ENCODE assay signal across 25 cellular contexts in the genomic region with DNA sequence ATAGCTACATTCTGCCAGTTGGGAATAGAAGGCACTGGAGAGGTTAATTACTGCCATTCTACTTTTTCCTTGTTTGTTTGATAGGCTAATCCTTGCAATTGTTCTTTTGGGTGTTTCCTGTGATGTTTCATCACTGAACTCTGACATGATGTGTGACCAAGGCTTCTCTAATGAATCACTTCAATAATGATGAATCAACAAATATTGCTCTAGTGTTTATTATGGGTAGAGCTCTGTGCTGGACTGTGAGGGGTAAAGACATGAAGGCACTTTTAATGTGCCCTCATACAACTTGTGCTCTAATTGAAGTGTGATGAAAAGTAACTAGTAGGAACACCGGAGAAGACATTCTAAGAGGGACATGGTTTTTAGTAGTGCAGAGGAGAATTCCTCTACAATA.
"Had no signal": no experiment of that assay in that cellular context is flagged by ENCODE, and none has a peak within 500 bp of the region (broad histone marks: within the 10 kb centered on the region; RNA-seq: fewer than 3 reads in every experiment).

No MANE protein-coding gene starts in this region.

- H3K36me3 Mint-ChIP-seq: naive thymus-derived CD4-positive, alpha-beta T cell had no signal

- H3K27me3 ChIP-seq: right lobe of liver, suprapubic skin, transverse colon, upper lobe of right lung, uterus had no signal

- H3K27ac Mint-ChIP-seq: effector memory CD8-positive, alpha-beta T cell; naive thymus-derived CD4-positive, alpha-beta T cell; nephron; stimulated activated naive CD8-positive, alpha-beta T cell treated with anti-CD3 and anti-CD28 coated beads, Interleukin-15, amount 100 ng/mL, for 72 hours had no signal

- H3K9me3 Mint-ChIP-seq: effector memory CD8-positive, alpha-beta T cell; naive thymus-derived CD4-positive, alpha-beta T cell; nephron; stimulated activated naive CD8-positive, alpha-beta T cell treated with anti-CD3 and anti-CD28 coated beads, Interleukin-15, amount 100 ng/mL, for 72 hours had no signal

- H3K27me3 Mint-ChIP-seq: effector memory CD8-positive, alpha-beta T cell; stimulated activated naive CD8-positive, alpha-beta T cell treated with anti-CD3 and anti-CD28 coated beads, Interleukin-15, amount 100 ng/mL, for 72 hours had no signal

- DNase-seq: cortex of kidney; effector memory CD8-positive, alpha-beta T cell; head of caudate nucleus; mesendoderm; midbrain; naive thymus-derived CD4-positive, alpha-beta T cell; nucleus accumbens; psoas muscle; retina; right lobe of liver; small intestine; stimulated activated CD4-positive, alpha-beta T cell treated with anti-CD3 and anti-CD28 coated beads, Interleukin-1b, Interleukin-23, amount 100 ng/mL, for 48 hours; stimulated activated CD4-positive, alpha-beta T cell treated with anti-CD3 and anti-CD28 coated beads, Interleukin-4, amount 100 ng/mL, for 1 hour; stimulated activated CD8-positive, alpha-beta memory T cell treated with anti-CD3 and anti-CD28 coated beads, Interleukin-4, amount 100 ng/mL, for 48 hours; stimulated activated naive CD4-positive, alpha-beta T cell; stimulated activated naive CD8-positive, alpha-beta T cell treated with anti-CD3 and anti-CD28 coated beads, Interleukin-15, amount 100 ng/mL, for 72 hours; transverse colon; upper lobe of right lung; uterus had no signal

- H3K4me3 ChIP-seq: psoas muscle, right lobe of liver, suprapubic skin, transverse colon, upper lobe of right lung, uterus had no signal

- H3K36me3 ChIP-seq: right lobe of liver, suprapubic skin, transverse colon, upper lobe of right lung had no signal

- H3K9me3 ChIP-seq: psoas muscle, right lobe of liver, suprapubic skin, transverse colon, upper lobe of right lung, uterus had no signal

- H3K4me3 Mint-ChIP-seq: effector memory CD8-positive, alpha-beta T cell; naive thymus-derived CD4-positive, alpha-beta T cell; nephron; stimulated activated naive CD8-positive, alpha-beta T cell treated with anti-CD3 and anti-CD28 coated beads, Interleukin-15, amount 100 ng/mL, for 72 hours had no signal

- FAIRE-seq: endometrium, frontal cortex, keratinocyte, small intestine had no signal

- H3K4me1 Mint-ChIP-seq: naive thymus-derived CD4-positive, alpha-beta T cell; stimulated activated naive CD8-positive, alpha-beta T cell treated with anti-CD3 and anti-CD28 coated beads, Interleukin-15, amount 100 ng/mL, for 72 hours had no signal

- H3K4me1 ChIP-seq: psoas muscle, right lobe of liver, suprapubic skin, transverse colon, upper lobe of right lung, uterus had no signal

- H3K27ac ChIP-seq: psoas muscle, right lobe of liver, suprapubic skin, transverse colon, upper lobe of right lung, uterus had no signal

- ATAC-seq: effector memory CD8-positive, alpha-beta T cell; left lobe of liver; naive thymus-derived CD4-positive, alpha-beta T cell; psoas muscle; stimulated activated naive CD8-positive, alpha-beta T cell treated with anti-CD3 and anti-CD28 coated beads, Interleukin-15, amount 100 ng/mL, for 72 hours; upper lobe of right lung had no signal
